16 cellular contexts compared by ENCODE assay signal in the genomic region with DNA sequence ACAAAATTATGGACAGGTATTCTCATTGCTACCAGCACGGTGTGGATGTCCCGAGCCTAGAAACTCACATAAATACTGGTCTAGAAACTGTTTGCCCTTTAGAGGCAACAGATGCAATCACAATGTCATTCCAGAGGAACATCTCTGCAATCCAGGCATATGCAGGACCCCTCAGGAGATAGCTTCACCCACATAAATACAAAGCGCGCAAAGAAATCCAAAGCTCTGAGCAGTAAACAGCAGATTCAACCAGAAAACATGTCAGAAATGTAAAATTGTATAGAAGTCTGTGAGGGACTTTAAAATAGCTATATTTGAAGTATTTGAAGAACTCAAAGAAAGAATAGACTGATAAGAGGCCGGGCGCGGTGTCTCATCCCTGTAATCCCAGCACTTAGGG.
DNase-seq lines count a peak whose midpoint lies in the region; ATAC-seq, FAIRE-seq and TF ChIP-seq lines count a peak whose summit lies in the region.
"Had no signal": no experiment of that assay in that cellular context is flagged by ENCODE, and none has a peak within 500 bp of the region (broad histone marks: within the 10 kb centered on the region; RNA-seq: fewer than 3 reads in every experiment).

No MANE protein-coding gene starts in this region.

- peak; percentile 34 for DNase-seq in right atrium auricular region (ENCODE audit: low spot score)
- no peak for DNase-seq in heart left ventricle
- DNase-seq in astrocyte (ENCODE audit: low read depth) = no peak
- peak; percentile 17 for DNase-seq in posterior vena cava (ENCODE audit: low spot score)
- DNase-seq in tibial artery = no peak
- no peak for DNase-seq in activated CD4-positive, alpha-beta memory T cell treated with anti-CD3 and anti-CD28 coated beads, Interleukin-2, amount 10 ng/mL, durations not matched to agents 7 days and 5 days
- DNase-seq in T-cell = no peak
- no peak for DNase-seq in NCI-H774 (lab: John Stamatoyannopoulos, UW)
- DNase-seq: 8988T; AML-193; C1 segment of cervical spinal cord; Calu3; CD4-positive, alpha-beta T cell; DMS 273 treated with DMSO at 0.1 percent for 48 hours had no signal

- H3K9ac ChIP-seq in astrocyte (ENCODE audit: low read length) = no peak overlapping the region

- intact Hi-C loops in heart left ventricle (cut with DNase I) = no loop called here
- intact Hi-C loops in posterior vena cava (cut with DNase I) = no loop called here
- intact Hi-C loops in tibial artery (cut with DNase I; ENCODE audit: low total_unique reads) = no loop called here

- H3K36me3 Mint-ChIP-seq in astrocyte (ENCODE audit: low read depth, unreplicated experiment) (no peaks in the 10 kb centered on the region), T-cell (peaks cover 2% of the 10 kb centered on the region)
- H3K36me3 Mint-ChIP-seq in activated CD4-positive, alpha-beta memory T cell treated with anti-CD3 and anti-CD28 coated beads, Interleukin-2, amount 10 ng/mL, durations not matched to agents 7 days and 5 days (ENCODE audit: low read depth) = no peaks in the 10 kb centered on the region

- no peaks in the 10 kb centered on the region for H4K20me1 ChIP-seq in astrocyte (ENCODE audit: insufficient read depth, low read length)

- H3K36me3 ChIP-seq in right atrium auricular region (no peaks in the 10 kb centered on the region), heart left ventricle (no peaks in the 10 kb centered on the region), astrocyte (ENCODE audit: insufficient read depth, low read length) (no peaks in the 10 kb centered on the region), tibial artery (no peaks in the 10 kb centered on the region)
- H3K36me3 ChIP-seq: HAP-1 had no signal

- H3K4me1 ChIP-seq in right atrium auricular region (no peaks in the 10 kb centered on the region), heart left ventricle (peaks cover 0 to 14% (median 0%) of the 10 kb centered on the region in 12 donors), astrocyte (ENCODE audit: insufficient read depth, low read length) (peaks cover 7% of the 10 kb centered on the region), tibial artery (peaks cover 0 to 35% (median 17%) of the 10 kb centered on the region in 4 donors)
- H3K4me1 ChIP-seq: HAP-1 had no signal

- H3K27ac Mint-ChIP-seq in astrocyte (ENCODE audit: unreplicated experiment) (peak overlapping the region; percentile 82), T-cell (no peak overlapping the region)
- no peak overlapping the region for H3K27ac Mint-ChIP-seq in activated CD4-positive, alpha-beta memory T cell treated with anti-CD3 and anti-CD28 coated beads, Interleukin-2, amount 10 ng/mL, durations not matched to agents 7 days and 5 days
- H3K27ac Mint-ChIP-seq: CD4-positive, alpha-beta T cell had no signal

- no peak overlapping the region for H2AFZ ChIP-seq in astrocyte (ENCODE audit: low read depth, low read length)

- TF ChIP-seq POLR2A in heart left ventricle (IDR thresholded peaks at IDR 0.05) = no peak

- H3K9me3 ChIP-seq in right atrium auricular region (no peaks in the 10 kb centered on the region), heart left ventricle (peaks cover 0 to 8% (median 0%) of the 10 kb centered on the region in 12 donors), astrocyte (ENCODE audit: insufficient read depth, low read depth, low read length) (peaks cover 7% of the 10 kb centered on the region), tibial artery (no peaks in the 10 kb centered on the region)
- H3K9me3 ChIP-seq: HAP-1 had no signal

- H3K79me2 ChIP-seq in astrocyte (ENCODE audit: insufficient read depth, low read length) = no peaks in the 10 kb centered on the region

- no peak for FAIRE-seq in astrocyte (lab: Jason Lieb, UNC)
- FAIRE-seq: H1 had no signal

- H3K4me3 ChIP-seq in right atrium auricular region (no peak overlapping the region), heart left ventricle (no peak overlapping the region), astrocyte (ENCODE audit: insufficient read depth, low read depth, low read length) (no peak overlapping the region), tibial artery (no peak overlapping the region)
- H3K4me3 ChIP-seq: HAP-1 had no signal

- CTCF ChIA-PET in activated CD4-positive, alpha-beta memory T cell treated with anti-CD3 and anti-CD28 coated beads, Interleukin-2, amount 10 ng/mL, durations not matched to agents 7 days and 5 days (lab: Charles Lee) = no interaction called here
- CTCF ChIA-PET in T-cell (lab: Charles Lee) = no interaction called here

- H3K27me3 ChIP-seq in right atrium auricular region = no peaks in the 10 kb centered on the region
- no peaks in the 10 kb centered on the region for H3K27me3 ChIP-seq in heart left ventricle
- peaks cover 2% of the 10 kb centered on the region for H3K27me3 ChIP-seq in astrocyte (ENCODE audit: insufficient read depth, low read length)
- H3K27me3 ChIP-seq in tibial artery = no peaks in the 10 kb centered on the region

- no peak overlapping the region for H3K27ac ChIP-seq in right atrium auricular region
- no peak overlapping the region for H3K27ac ChIP-seq in heart left ventricle
- H3K27ac ChIP-seq in astrocyte (ENCODE audit: low read depth, low read length) = no peak overlapping the region
- peak overlapping the region; percentile 48 to 55 for H3K27ac ChIP-seq in tibial artery

- no peak for ATAC-seq in heart left ventricle
- ATAC-seq in T-cell (replicated peaks in 1 of 4) = no peak

- TF ChIP-seq CTCF in right atrium auricular region (IDR thresholded peaks at IDR 0.05) = no peak
- no peak for TF ChIP-seq CTCF in heart left ventricle (IDR thresholded peaks at IDR 0.05)
- TF ChIP-seq CTCF in astrocyte (IDR thresholded peaks at IDR 0.05; ENCODE audit: insufficient read depth, low read depth, low read length) = no peak
- no peak for TF ChIP-seq CTCF in tibial artery (IDR thresholded peaks at IDR 0.05)

- H3K4me3 Mint-ChIP-seq in astrocyte (ENCODE audit: unreplicated experiment) = no peak overlapping the region
- no peak overlapping the region for H3K4me3 Mint-ChIP-seq in activated CD4-positive, alpha-beta memory T cell treated with anti-CD3 and anti-CD28 coated beads, Interleukin-2, amount 10 ng/mL, durations not matched to agents 7 days and 5 days
- H3K4me3 Mint-ChIP-seq in T-cell = no peak overlapping the region
- H3K4me3 Mint-ChIP-seq: CD4-positive, alpha-beta T cell had no signal

- WGBS in heart left ventricle, 4 donors = 97 to 99% (median 98%) methylated on average over 7 of the region's 7 CpGs

- H3K27me3 Mint-ChIP-seq in astrocyte (ENCODE audit: low read depth, unreplicated experiment) = peaks cover 14% of the 10 kb centered on the region
- H3K27me3 Mint-ChIP-seq in activated CD4-positive, alpha-beta memory T cell treated with anti-CD3 and anti-CD28 coated beads, Interleukin-2, amount 10 ng/mL, durations not matched to agents 7 days and 5 days = peaks cover 27% of the 10 kb centered on the region
- peaks cover 14 to 23% of the 10 kb centered on the region in 2 donors for H3K27me3 Mint-ChIP-seq in T-cell

- H3K4me1 Mint-ChIP-seq in astrocyte (ENCODE audit: low read depth, unreplicated experiment) (peaks cover 15% of the 10 kb centered on the region), T-cell (no peaks in the 10 kb centered on the region)
- no peaks in the 10 kb centered on the region for H3K4me1 Mint-ChIP-seq in activated CD4-positive, alpha-beta memory T cell treated with anti-CD3 and anti-CD28 coated beads, Interleukin-2, amount 10 ng/mL, durations not matched to agents 7 days and 5 days

- POLR2A ChIA-PET in activated CD4-positive, alpha-beta memory T cell treated with anti-CD3 and anti-CD28 coated beads, Interleukin-2, amount 10 ng/mL, durations not matched to agents 7 days and 5 days (lab: Charles Lee) = no interaction called here
- POLR2A ChIA-PET in T-cell (lab: Charles Lee) = interaction anchor here in 1 of 2 donors (0.6 kb wide), 1 partner anchor 1320 kb away, joined by 3 read pairs; no protein-coding TSS in a partner anchor

- H3K9me3 Mint-ChIP-seq in astrocyte (ENCODE audit: unreplicated experiment) = peaks cover 2% of the 10 kb centered on the region
- no peaks in the 10 kb centered on the region for H3K9me3 Mint-ChIP-seq in activated CD4-positive, alpha-beta memory T cell treated with anti-CD3 and anti-CD28 coated beads, Interleukin-2, amount 10 ng/mL, durations not matched to agents 7 days and 5 days
- H3K9me3 Mint-ChIP-seq in T-cell = peaks cover 0 to 10% (median 0%) of the 10 kb centered on the region in 3 donors
- H3K9me3 Mint-ChIP-seq: CD4-positive, alpha-beta T cell had no signal

- peak overlapping the region; percentile 38 for H3K4me2 ChIP-seq in astrocyte (ENCODE audit: low read length)

Comparison
In these comparisons a context has a peak if more than half of its experiments do, and no peak if none do; other contexts are left out.
1. DNase-seq: peak in right atrium auricular region (single experiment) and posterior vena cava (single experiment); none in heart left ventricle (0 of 5), astrocyte (single experiment), tibial artery (0 of 2), activated CD4-positive, alpha-beta memory T cell treated with anti-CD3 and anti-CD28 coated beads, Interleukin-2, amount 10 ng/mL, durations not matched to agents 7 days and 5 days (single experiment), T-cell (0 of 34) and NCI-H774 (single experiment).
2. H3K27ac ChIP-seq: peak in tibial artery (2 of 2); none in right atrium auricular region (0 of 2), heart left ventricle (0 of 12) and astrocyte (single experiment).